ENCODE assay signal across 9 cellular contexts in genomic region chr20:19756756-19757486, GRCh38. TPM values are rescaled to one million over a fixed set of nuclear protein-coding genes. Genes with fewer than 3 reads are reported as not detected.
DNase-seq lines count a peak whose midpoint lies in the region; TF ChIP-seq lines count a peak whose summit lies in the region.
"Had no signal": no experiment of that assay in that cellular context is flagged by ENCODE, and none has a peak within 500 bp of the region (broad histone marks: within the 10 kb centered on the region; RNA-seq: fewer than 3 reads in every experiment).

No MANE protein-coding gene starts in this region.

- H3K4me1 ChIP-seq in esophagus squamous epithelium (peaks cover 15 to 44% (median 22%) of the 10 kb centered on the region in 3 donors), parathyroid adenoma (peaks cover 6% of the 10 kb centered on the region)

- H3K27me3 ChIP-seq in esophagus squamous epithelium (peaks cover 0 to 6% (median 0%) of the 10 kb centered on the region in 4 donors), parathyroid adenoma (ENCODE audit: control insufficient read depth, insufficient read depth, low read length) (no peaks in the 10 kb centered on the region)

- WGBS in esophagus squamous epithelium, 2 donors: 25 to 44% methylated on average over 10 to 11 of the region's 22 CpGs

- H2AFZ ChIP-seq in parathyroid adenoma: peak overlapping the region; percentile 89

- peak; percentile 45 for DNase-seq in COLO668 (lab: John Stamatoyannopoulos, UW; ENCODE audit: unreplicated experiment)
- peak; percentile 41 for DNase-seq in NCI-H69 (lab: John Stamatoyannopoulos, UW)
- DNase-seq in esophagus squamous epithelium (lab: John Stamatoyannopoulos, UW): no peak
- DNase-seq in NCI-H2227 (lab: John Stamatoyannopoulos, UW; ENCODE audit: unreplicated experiment): no peak
- DNase-seq in NCI-H1436 treated with DMSO at 0.1 percent for 48 hours (lab: John Stamatoyannopoulos, UW): no peak
- DNase-seq in activated CD4-positive, alpha-beta T cell treated with anti-CD3 and anti-CD28 coated beads, Interleukin-2, amount 10 ng/mL, durations not matched to agents 7 days and 5 days: no peak
- no peak for DNase-seq in activated T-cell treated with anti-CD3 and anti-CD28 coated beads, Interleukin-2, amount 50 U/mL, for 24 hours

- TF ChIP-seq POLR2A in esophagus squamous epithelium (IDR thresholded peaks at IDR 0.05): no peak

- H3K9me3 ChIP-seq in esophagus squamous epithelium (no peaks in the 10 kb centered on the region), parathyroid adenoma (ENCODE audit: control insufficient read depth, low read length) (no peaks in the 10 kb centered on the region)

- intact Hi-C loops in esophagus squamous epithelium (cut with DNase I): no loop called here

- H3K79me2 ChIP-seq in parathyroid adenoma: no peaks in the 10 kb centered on the region

- no peak overlapping the region for H3K27ac Mint-ChIP-seq in activated CD4-positive, alpha-beta T cell treated with anti-CD3 and anti-CD28 coated beads, Interleukin-2, amount 10 ng/mL, durations not matched to agents 7 days and 5 days
- no peak overlapping the region for H3K27ac Mint-ChIP-seq in activated T-cell treated with anti-CD3 and anti-CD28 coated beads, Interleukin-2, amount 50 U/mL, for 24 hours

- no peak overlapping the region for H3K4me3 Mint-ChIP-seq in activated CD4-positive, alpha-beta T cell treated with anti-CD3 and anti-CD28 coated beads, Interleukin-2, amount 10 ng/mL, durations not matched to agents 7 days and 5 days
- no peak overlapping the region for H3K4me3 Mint-ChIP-seq in activated T-cell treated with anti-CD3 and anti-CD28 coated beads, Interleukin-2, amount 50 U/mL, for 24 hours

- TF ChIP-seq CTCF in esophagus squamous epithelium (IDR thresholded peaks at IDR 0.05) (no peak), parathyroid adenoma (IDR thresholded peaks at IDR 0.05) (no peak)

- peaks cover 50% of the 10 kb centered on the region for H3K27me3 Mint-ChIP-seq in activated CD4-positive, alpha-beta T cell treated with anti-CD3 and anti-CD28 coated beads, Interleukin-2, amount 10 ng/mL, durations not matched to agents 7 days and 5 days
- H3K27me3 Mint-ChIP-seq in activated T-cell treated with anti-CD3 and anti-CD28 coated beads, Interleukin-2, amount 50 U/mL, for 24 hours: peaks cover 54% of the 10 kb centered on the region

- no peaks in the 10 kb centered on the region for H3K9me3 Mint-ChIP-seq in activated CD4-positive, alpha-beta T cell treated with anti-CD3 and anti-CD28 coated beads, Interleukin-2, amount 10 ng/mL, durations not matched to agents 7 days and 5 days
- H3K9me3 Mint-ChIP-seq in activated T-cell treated with anti-CD3 and anti-CD28 coated beads, Interleukin-2, amount 50 U/mL, for 24 hours: no peaks in the 10 kb centered on the region
- H3K9me3 Mint-ChIP-seq: central memory CD8-positive, alpha-beta T cell had no signal

- POLR2A ChIA-PET in activated CD4-positive, alpha-beta T cell treated with anti-CD3 and anti-CD28 coated beads, Interleukin-2, amount 10 ng/mL, durations not matched to agents 7 days and 5 days (lab: Charles Lee): no interaction called here

- H3K4me1 Mint-ChIP-seq in activated CD4-positive, alpha-beta T cell treated with anti-CD3 and anti-CD28 coated beads, Interleukin-2, amount 10 ng/mL, durations not matched to agents 7 days and 5 days: peaks cover 6% of the 10 kb centered on the region
- H3K4me1 Mint-ChIP-seq in activated T-cell treated with anti-CD3 and anti-CD28 coated beads, Interleukin-2, amount 50 U/mL, for 24 hours (ENCODE audit: low read depth): peaks cover 2% of the 10 kb centered on the region
- H3K4me1 Mint-ChIP-seq: central memory CD8-positive, alpha-beta T cell had no signal

- H3K27ac ChIP-seq in esophagus squamous epithelium (peak overlapping the region; percentile 92 to 96 (median 94)), parathyroid adenoma (peak overlapping the region; percentile 96)

- peak overlapping the region; percentile 61 for H3K9ac ChIP-seq in parathyroid adenoma

- no peaks in the 10 kb centered on the region for H3K36me3 Mint-ChIP-seq in activated CD4-positive, alpha-beta T cell treated with anti-CD3 and anti-CD28 coated beads, Interleukin-2, amount 10 ng/mL, durations not matched to agents 7 days and 5 days (ENCODE audit: low read depth)
- no peaks in the 10 kb centered on the region for H3K36me3 Mint-ChIP-seq in activated T-cell treated with anti-CD3 and anti-CD28 coated beads, Interleukin-2, amount 50 U/mL, for 24 hours (ENCODE audit: low read depth)

- CTCF ChIA-PET in activated CD4-positive, alpha-beta T cell treated with anti-CD3 and anti-CD28 coated beads, Interleukin-2, amount 10 ng/mL, durations not matched to agents 7 days and 5 days (lab: Charles Lee): no interaction called here

- H3K4me3 ChIP-seq in esophagus squamous epithelium (peak overlapping the region; percentile 74 to 91 (median 88)), parathyroid adenoma (ENCODE audit: low read depth, low read length) (peak overlapping the region; percentile 91)

- H3K36me3 ChIP-seq in esophagus squamous epithelium (no peaks in the 10 kb centered on the region), parathyroid adenoma (ENCODE audit: control insufficient read depth, insufficient read depth, low read length) (no peaks in the 10 kb centered on the region)

- peak overlapping the region; percentile 96 for H3K4me2 ChIP-seq in parathyroid adenoma (ENCODE audit: low read length)

RNA-seq across cellular contexts. Expression of gene RIN2, which starts 1.1 kb away (rescaled TPM):
- total RNA-seq in esophagus squamous epithelium: 10 to 100 TPM; 29.5 to 77.4 (median 50.8) TPM
- not detected for total RNA-seq in activated CD4-positive, alpha-beta T cell treated with anti-CD3 and anti-CD28 coated beads, Interleukin-2, amount 10 ng/mL, durations not matched to agents 7 days and 5 days

Comparison
In these comparisons a context has a peak if more than half of its experiments do, and no peak if none do; other contexts are left out.
1. DNase-seq: peak in COLO668 (single experiment) and NCI-H69 (single experiment); none in esophagus squamous epithelium (single experiment), NCI-H2227 (single experiment), NCI-H1436 treated with DMSO at 0.1 percent for 48 hours (single experiment), activated CD4-positive, alpha-beta T cell treated with anti-CD3 and anti-CD28 coated beads, Interleukin-2, amount 10 ng/mL, durations not matched to agents 7 days and 5 days (single experiment) and activated T-cell treated with anti-CD3 and anti-CD28 coated beads, Interleukin-2, amount 50 U/mL, for 24 hours (single experiment).
2. RNA of gene RIN2, which starts 1.1 kb away (total RNA-seq): 29.5 to 77.4 TPM in esophagus squamous epithelium; not detected in activated CD4-positive, alpha-beta T cell treated with anti-CD3 and anti-CD28 coated beads, Interleukin-2, amount 10 ng/mL, durations not matched to agents 7 days and 5 days; every median in the first group is over 10 times any median in the second.